29 cellular contexts compared by ENCODE assay signal in the genomic region with DNA sequence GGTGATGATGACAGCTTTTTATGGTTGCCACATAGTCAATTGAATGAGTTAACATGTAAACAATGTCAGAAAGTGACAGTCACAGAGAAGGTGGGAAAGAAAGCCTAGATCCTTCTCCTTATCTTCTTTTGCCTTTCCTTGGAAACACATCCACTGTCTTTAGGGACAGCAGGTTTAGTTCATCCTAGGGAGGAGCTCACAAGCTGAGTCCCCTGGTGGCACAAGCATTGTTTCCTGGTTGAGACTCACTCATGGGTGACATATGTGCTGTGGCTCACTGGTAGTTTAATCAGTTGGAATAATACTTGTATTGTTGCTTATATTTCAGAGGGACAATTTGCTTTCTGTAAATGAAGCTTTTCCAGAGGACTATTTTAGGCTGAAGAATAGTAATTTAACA.
"Had no signal": no experiment of that assay in that cellular context is flagged by ENCODE, and none has a peak within 500 bp of the region (broad histone marks: within the 10 kb centered on the region; RNA-seq: fewer than 3 reads in every experiment).

No MANE protein-coding gene starts in this region.

- H3K27ac ChIP-seq: left lung, lower lobe of right lung, pancreas, prostate gland, skin epidermis, stomach, testis, thyroid gland, transverse colon, upper lobe of right lung had no signal

- H3K36me3 ChIP-seq: left lung, lower lobe of right lung, pancreas, prostate gland, stomach, thyroid gland, transverse colon, upper lobe of right lung had no signal

- DNase-seq: hippocampal formation; kidney glomerular epithelial cell; left colon; left lung; lower lobe of right lung; mammary epithelial cell; mesenchymal stem cell; naive B cell; natural killer cell; nephron progenitor cell; nucleus accumbens; pancreas; posterior cingulate gyrus; retina; right cardiac atrium; stimulated activated CD4-positive, alpha-beta T cell treated with anti-CD3 and anti-CD28 coated beads, Interleukin-12 subunit alpha, Interleukin-12 subunit beta, amount 100 ng/mL, for 4 hours; stimulated activated CD4-positive, alpha-beta T cell treated with anti-CD3 and anti-CD28 coated beads, Interleukin-15, amount 100 ng/mL, for 24 hours; stimulated activated CD4-positive, alpha-beta T cell treated with anti-CD3 and anti-CD28 coated beads, Interleukin-2, amount 100 ng/mL, for 24 hours; stimulated activated CD4-positive, alpha-beta T cell treated with anti-CD3 and anti-CD28 coated beads, Interleukin-4, amount 100 ng/mL, for 1 hour; stimulated activated naive B cell treated with anti-CD40 and anti-IgM and Interleukin-4, amounts not matched to agents 10 μg/mL and 1 μg/mL and 100 μg/mL, for 72 hours; stimulated activated naive CD8-positive, alpha-beta T cell treated with anti-CD3 and anti-CD28 coated beads, Interleukin-15, Interleukin-2, amounts not matched to agents 100 U/mL and 50 U/mL, for 24 hours; stomach; testis; thyroid gland; transverse colon; upper lobe of right lung had no signal

- ATAC-seq: left colon; left lung; lower lobe of right lung; natural killer cell; pancreas; right cardiac atrium; sciatic nerve; stimulated activated naive B cell treated with anti-CD40 and anti-IgM and Interleukin-4, amounts not matched to agents 10 μg/mL and 1 μg/mL and 100 μg/mL, for 72 hours; stimulated activated naive CD8-positive, alpha-beta T cell treated with anti-CD3 and anti-CD28 coated beads, Interleukin-15, Interleukin-2, amounts not matched to agents 100 U/mL and 50 U/mL, for 24 hours; upper lobe of right lung had no signal

- H3K4me1 ChIP-seq: left lung, lower lobe of right lung, pancreas, prostate gland, stomach, testis, thyroid gland, transverse colon, upper lobe of right lung had no signal

- H3K27me3 ChIP-seq: left lung, pancreas, stomach, testis, thyroid gland, transverse colon, upper lobe of right lung had no signal

- H3K4me3 ChIP-seq: left lung, lower lobe of right lung, pancreas, prostate gland, skin epidermis, stomach, testis, thyroid gland, transverse colon, upper lobe of right lung had no signal

- H3K9me3 ChIP-seq: lower lobe of right lung, pancreas, prostate gland, stomach, testis, thyroid gland, transverse colon, upper lobe of right lung had no signal
